ENCODE assay signal across 9 cellular contexts in genomic region chr4:185305979-185306442, GRCh38.
DNase-seq lines count a peak whose midpoint lies in the region; ATAC-seq and TF ChIP-seq lines count a peak whose summit lies in the region.
"Had no signal": no experiment of that assay in that cellular context is flagged by ENCODE, and none has a peak within 500 bp of the region (broad histone marks: within the 10 kb centered on the region; RNA-seq: fewer than 3 reads in every experiment).

No MANE protein-coding gene starts in this region.

- TF ChIP-seq CTCF in epithelial cell of proximal tubule (conservative IDR thresholded peaks at IDR 0.05; ENCODE audit: low read depth, low read length): no peak

- H3K36me3 ChIP-seq in NT2/D1 (ENCODE audit: insufficient read depth, insufficient read length, low read length): peaks cover 10% of the 10 kb centered on the region

- peak; percentile 6 for TF ChIP-seq POLR2A in GM18505 (IDR thresholded peaks at IDR 0.05; ENCODE audit: borderline replicate concordance, extremely low read depth, insufficient read depth, insufficient read length)

- no peak for ATAC-seq in GM18505 (IDR thresholded peaks at IDR 0.05; ENCODE audit: unreplicated experiment)
- no peak for ATAC-seq in HG02588 (IDR thresholded peaks at IDR 0.05; ENCODE audit: unreplicated experiment)

- H3K4me1 ChIP-seq in NT2/D1 (ENCODE audit: insufficient read depth, insufficient read length): no peaks in the 10 kb centered on the region

- H3K9ac ChIP-seq in NT2/D1 (ENCODE audit: insufficient read length, low read depth): no peak overlapping the region

- H3K4me3 ChIP-seq in NT2/D1 (ENCODE audit: insufficient read length, low read depth) (no peak overlapping the region), epithelial cell of proximal tubule (ENCODE audit: low read depth, low read length) (no peak overlapping the region)

- no peaks in the 10 kb centered on the region for H3K27me3 ChIP-seq in NT2/D1 (ENCODE audit: insufficient read depth, insufficient read length)

- H3K9me3 ChIP-seq in NT2/D1 (ENCODE audit: insufficient read depth, low read length): no peaks in the 10 kb centered on the region

- peak; percentile 73 for DNase-seq in NT2/D1 (ENCODE audit: low read depth, low spot score)
- peak; percentile 59 for DNase-seq in epithelial cell of proximal tubule (ENCODE audit: low read depth)
- peak; percentile 80 for DNase-seq in pons (ENCODE audit: low spot score)
- no peak for DNase-seq in NCI-H524 (lab: John Stamatoyannopoulos, UW)
- DNase-seq in NCI-H446 treated with DMSO at 0.1 percent for 48 hours (lab: John Stamatoyannopoulos, UW): no peak
- no peak for DNase-seq in activated CD4-positive, alpha-beta T cell treated with anti-CD3 and anti-CD28 coated beads for 48 hours
- DNase-seq: activated B cell treated with CpG ODN at 0.5 μM for 24 hours had no signal

Comparison
In these comparisons a context has a peak if more than half of its experiments do, and no peak if none do; other contexts are left out.
1. DNase-seq: peak in NT2/D1 (single experiment), epithelial cell of proximal tubule (single experiment) and pons (single experiment); none in NCI-H524 (0 of 2), NCI-H446 treated with DMSO at 0.1 percent for 48 hours (single experiment) and activated CD4-positive, alpha-beta T cell treated with anti-CD3 and anti-CD28 coated beads for 48 hours (single experiment).